1 cellular context compared by ENCODE assay signal in the genomic region with DNA sequence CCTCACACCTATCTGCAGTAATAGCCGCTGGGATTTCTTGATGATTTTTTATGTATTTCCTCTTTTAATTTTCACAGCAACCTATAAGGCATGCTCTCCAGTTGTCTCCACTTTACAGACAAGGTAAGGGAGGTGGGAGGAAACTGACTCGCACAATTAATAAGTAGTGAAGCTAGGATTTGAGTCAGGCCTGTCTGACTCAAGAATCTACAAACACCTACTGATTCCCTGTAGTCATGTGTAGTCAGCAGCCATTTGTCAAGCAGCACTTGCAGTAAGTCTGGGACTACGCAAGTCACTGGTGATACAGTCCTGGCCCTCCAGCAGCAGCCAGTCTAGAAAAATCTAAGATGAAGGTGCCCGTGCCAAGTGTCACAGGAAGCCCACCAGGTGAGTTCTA.
TF ChIP-seq lines count a peak whose summit lies in the region.

No MANE protein-coding gene starts in this region.

TF ChIP-seq in A549, 52 proteins besides CTCF, POLR2A, EP300 and RAD21:
- TF ChIP-seq ATOH8 (CRISPR knock-in tag; IDR thresholded peaks at IDR 0.05; ENCODE audit: low read depth), result no peak
- TF ChIP-seq EHF (CRISPR knock-in tag; IDR thresholded peaks at IDR 0.05), result no peak
- no peak for TF ChIP-seq RARB (CRISPR knock-in tag; IDR thresholded peaks at IDR 0.05)
- no peak for TF ChIP-seq ZFP36 (IDR thresholded peaks at IDR 0.05; ENCODE audit: borderline replicate concordance, partially characterized antibody)
- TF ChIP-seq MAFK (IDR thresholded peaks at IDR 0.05; ENCODE audit: partially characterized antibody), result no peak
